Comparison of ENCODE assay signal across 23 cellular contexts in the genomic region with DNA sequence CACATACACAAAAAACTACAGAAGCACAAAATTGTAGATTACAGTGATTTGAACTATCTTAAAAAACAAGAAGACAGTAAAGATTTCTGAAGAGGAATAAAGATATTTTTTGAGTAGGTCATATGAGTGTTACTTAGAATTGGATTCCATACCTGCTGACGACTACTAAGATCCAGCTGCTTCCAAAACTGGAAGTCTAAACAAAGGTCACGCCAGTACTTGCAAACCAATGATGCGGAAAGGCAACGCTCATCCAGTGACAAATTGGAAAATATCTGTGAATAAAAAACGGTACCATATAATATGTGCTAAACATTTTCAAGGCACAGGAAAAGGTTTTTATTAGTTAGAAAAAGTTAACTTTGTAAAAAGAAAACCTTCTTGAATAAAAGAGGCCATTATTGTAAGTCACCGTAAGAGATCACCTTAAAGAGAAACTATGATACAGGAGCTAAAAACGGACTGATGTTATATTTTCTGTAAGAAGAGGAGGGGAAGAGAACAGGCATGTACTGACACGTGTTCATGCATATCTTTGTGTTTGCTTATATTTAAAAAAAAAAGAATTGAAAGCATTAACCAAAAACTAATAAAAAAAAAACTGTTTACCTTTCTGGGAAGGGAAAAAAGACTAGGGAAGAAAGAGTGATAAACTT. TPM values are rescaled to one million over a fixed set of nuclear protein-coding genes. Genes with fewer than 3 reads are reported as not detected.
DNase-seq lines count a peak whose midpoint lies in the region; TF ChIP-seq lines count a peak whose summit lies in the region.
"Had no signal": no experiment of that assay in that cellular context is flagged by ENCODE, and none has a peak within 500 bp of the region (broad histone marks: within the 10 kb centered on the region; RNA-seq: fewer than 3 reads in every experiment).

No MANE protein-coding gene starts in this region.

- H3K9me3 Mint-ChIP-seq in progenitor cell of endocrine pancreas (ENCODE audit: low read depth), result peaks cover 7% of the 10 kb centered on the region
- H3K9me3 Mint-ChIP-seq: central memory CD8-positive, alpha-beta T cell had no signal

- in situ Hi-C loops in KBM-7 (cut with MboI; ENCODE audit: low pct_unique_long_range_greater_than_20kb, low sequenced_read_pairs), result no loop called here

- H3K36me3 Mint-ChIP-seq in progenitor cell of endocrine pancreas (ENCODE audit: insufficient read depth), result peaks cover 6% of the 10 kb centered on the region

- no peak overlapping the region for H3K4me3 Mint-ChIP-seq in progenitor cell of endocrine pancreas (ENCODE audit: low read depth)
- H3K4me3 Mint-ChIP-seq: activated CD4-positive, alpha-beta memory T cell treated with anti-CD3 and anti-CD28 coated beads, Interleukin-2, amount 10 ng/mL, durations not matched to agents 7 days and 5 days; activated naive CD8-positive, alpha-beta T cell treated with anti-CD3 and anti-CD28 coated beads for 36 hours; CD4-positive, CD25-positive, alpha-beta regulatory T cell; central memory CD8-positive, alpha-beta T cell; nephron progenitor cell had no signal

- peak overlapping the region; percentile 50 for H3K27ac Mint-ChIP-seq in progenitor cell of endocrine pancreas
- H3K27ac Mint-ChIP-seq: activated CD4-positive, alpha-beta memory T cell treated with anti-CD3 and anti-CD28 coated beads, Interleukin-2, amount 10 ng/mL, durations not matched to agents 7 days and 5 days; activated naive CD8-positive, alpha-beta T cell treated with anti-CD3 and anti-CD28 coated beads for 36 hours; CD4-positive, CD25-positive, alpha-beta regulatory T cell; nephron progenitor cell had no signal

- H3K4me1 Mint-ChIP-seq in progenitor cell of endocrine pancreas (ENCODE audit: low read depth), result peaks cover 36% of the 10 kb centered on the region
- H3K4me1 Mint-ChIP-seq: activated CD4-positive, alpha-beta memory T cell treated with anti-CD3 and anti-CD28 coated beads, Interleukin-2, amount 10 ng/mL, durations not matched to agents 7 days and 5 days had no signal

- H3K27me3 Mint-ChIP-seq in progenitor cell of endocrine pancreas, result no peaks in the 10 kb centered on the region
- H3K27me3 Mint-ChIP-seq: activated CD4-positive, alpha-beta memory T cell treated with anti-CD3 and anti-CD28 coated beads, Interleukin-2, amount 10 ng/mL, durations not matched to agents 7 days and 5 days; activated naive CD8-positive, alpha-beta T cell treated with anti-CD3 and anti-CD28 coated beads for 36 hours; CD4-positive, CD25-positive, alpha-beta regulatory T cell; central memory CD8-positive, alpha-beta T cell had no signal

- peak; percentile 37 for DNase-seq in DMS53 (lab: John Stamatoyannopoulos, UW)
- DNase-seq in DMS53 treated with DMSO at 0.1 percent for 48 hours (lab: John Stamatoyannopoulos, UW; ENCODE audit: unreplicated experiment), result no peak
- DNase-seq in NCI-H510A treated with DMSO at 0.1 percent for 48 hours (lab: John Stamatoyannopoulos, UW), result peak; percentile 46
- DNase-seq in fibroblast of gingiva (ENCODE audit: low read depth), result peak; percentile 3
- no peak for DNase-seq in progenitor cell of endocrine pancreas (ENCODE audit: low spot score, unreplicated experiment)
- DNase-seq in DMS153 (lab: John Stamatoyannopoulos, UW), result no peak
- no peak for DNase-seq in KBM-7
- DNase-seq in NOMO-1 (lab: John Stamatoyannopoulos, UW; ENCODE audit: unreplicated experiment in 2 of 2), result no peak
- DNase-seq: activated CD4-positive, alpha-beta memory T cell treated with anti-CD3 and anti-CD28 coated beads, Interleukin-2, amount 10 ng/mL, durations not matched to agents 7 days and 5 days; activated CD4-positive, CD25-positive, alpha-beta regulatory T cell treated with anti-CD3 and anti-CD28 coated beads, Interleukin-2, amount 50 U/mL, for 72 hours; activated effector memory CD4-positive, alpha-beta T cell treated with Interleukin-2 at 50 U/mL for 16 hours; activated naive CD8-positive, alpha-beta T cell treated with anti-CD3 and anti-CD28 coated beads for 36 hours; CD4-positive, CD25-positive, alpha-beta regulatory T cell; foreskin fibroblast; GM23248; NCI-H187 treated with DMSO at 0.1 percent for 48 hours; NCI-H226; nephron progenitor cell; PC-3; stimulated activated CD4-positive, alpha-beta T cell treated with anti-CD3 and anti-CD28 coated beads, Interleukin-1b, Interleukin-23, amount 100 ng/mL, for 48 hours; T-helper 1 cell; upper lobe of left lung had no signal

- TF ChIP-seq CTCF in progenitor cell of endocrine pancreas (IDR thresholded peaks at IDR 0.05; ENCODE audit: unreplicated experiment), result no peak

RNA-seq across cellular contexts. Expression of a gene that starts 14.1 kb away (rescaled TPM):
- total RNA-seq in progenitor cell of endocrine pancreas, result 15.9 and 21.7 TPM in 2 replicates

Comparison
In these comparisons a context has a peak if more than half of its experiments do, and no peak if none do; other contexts are left out.
1. DNase-seq: peak in DMS53 (single experiment), NCI-H510A treated with DMSO at 0.1 percent for 48 hours (single experiment) and fibroblast of gingiva (single experiment); none in DMS53 treated with DMSO at 0.1 percent for 48 hours (single experiment), progenitor cell of endocrine pancreas (single experiment), DMS153 (single experiment), KBM-7 (single experiment) and NOMO-1 (0 of 2).